Comparison of ENCODE assay signal across 1 cellular context in the genomic region with DNA sequence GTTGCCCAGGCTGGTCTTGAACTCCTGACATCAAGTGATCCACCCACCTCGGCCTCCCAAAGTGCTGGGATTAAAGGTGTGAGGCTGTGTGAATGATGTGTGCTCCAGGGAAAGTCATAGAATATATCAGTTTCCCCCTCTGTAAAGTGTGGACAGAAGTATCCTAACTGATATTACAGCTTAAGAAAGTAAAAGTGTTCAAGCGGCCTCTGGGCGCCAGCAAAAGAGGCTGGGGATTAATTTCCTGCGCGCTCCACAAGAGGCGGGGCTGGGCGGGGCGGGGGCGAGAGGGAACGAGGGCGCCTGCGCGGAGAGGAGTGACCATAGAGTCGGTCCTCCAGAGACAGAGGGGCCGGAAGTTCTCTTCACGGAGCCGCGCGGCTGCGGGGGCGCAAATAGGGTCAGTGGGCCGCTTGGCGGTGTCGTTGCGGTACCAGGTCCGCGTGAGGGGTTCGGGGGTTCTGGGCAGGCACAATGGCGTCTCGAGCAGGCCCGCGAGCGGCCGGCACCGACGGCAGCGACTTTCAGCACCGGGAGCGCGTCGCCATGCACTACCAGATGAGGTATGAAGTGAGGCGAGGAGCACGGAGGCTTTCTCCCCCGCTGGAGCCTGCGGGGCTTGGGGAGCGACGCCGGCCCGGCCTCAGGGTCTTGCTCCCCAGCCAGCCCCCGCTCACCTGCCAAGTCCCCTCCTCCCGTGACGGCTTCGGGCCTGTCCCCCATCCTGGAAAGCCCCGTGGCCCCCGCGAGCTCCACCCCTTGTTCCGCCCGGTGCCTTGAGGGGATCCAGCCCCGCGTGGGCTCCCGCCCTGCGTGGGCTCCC.
TF ChIP-seq lines count a peak whose summit lies in the region.

A gene (plus strand): TSS at position 362 of the 823 bp plus-strand sequence. CDS start 113 bp downstream, at position 475.

TF ChIP-seq in K562, 482 proteins besides CTCF, POLR2A, EP300 and RAD21 (continued from another document):
- TF ChIP-seq ZFX (CRISPR knock-in tag; IDR thresholded peaks at IDR 0.05) (peak; percentile 93), GTF2F1 (IDR thresholded peaks at IDR 0.05; ENCODE audit: low read depth, low read length) (peak; percentile 70; the same call in 1 of the 2 replicates), CHD1 (IDR thresholded peaks at IDR 0.05; ENCODE audit: low read length) (peak; percentile 78)
- TF ChIP-seq, protein P1, sequence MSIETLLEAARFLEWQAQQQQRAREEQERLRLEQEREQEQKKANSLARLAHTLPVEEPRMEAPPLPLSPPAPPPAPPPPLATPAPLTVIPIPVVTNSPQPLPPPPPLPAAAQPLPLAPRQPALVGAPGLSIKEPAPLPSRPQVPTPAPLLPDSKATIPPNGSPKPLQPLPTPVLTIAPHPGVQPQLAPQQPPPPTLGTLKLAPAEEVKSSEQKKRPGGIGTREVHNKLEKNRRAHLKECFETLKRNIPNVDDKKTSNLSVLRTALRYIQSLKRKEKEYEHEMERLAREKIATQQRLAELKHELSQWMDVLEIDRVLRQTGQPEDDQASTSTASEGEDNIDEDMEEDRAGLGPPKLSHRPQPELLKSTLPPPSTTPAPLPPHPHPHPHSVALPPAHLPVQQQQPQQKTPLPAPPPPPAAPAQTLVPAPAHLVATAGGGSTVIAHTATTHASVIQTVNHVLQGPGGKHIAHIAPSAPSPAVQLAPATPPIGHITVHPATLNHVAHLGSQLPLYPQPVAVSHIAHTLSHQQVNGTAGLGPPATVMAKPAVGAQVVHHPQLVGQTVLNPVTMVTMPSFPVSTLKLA (conservative IDR thresholded peaks at IDR 0.05): peak; percentile 45 to 86; a peak in 2 of 4 replicates
- TF ChIP-seq, protein P2, sequence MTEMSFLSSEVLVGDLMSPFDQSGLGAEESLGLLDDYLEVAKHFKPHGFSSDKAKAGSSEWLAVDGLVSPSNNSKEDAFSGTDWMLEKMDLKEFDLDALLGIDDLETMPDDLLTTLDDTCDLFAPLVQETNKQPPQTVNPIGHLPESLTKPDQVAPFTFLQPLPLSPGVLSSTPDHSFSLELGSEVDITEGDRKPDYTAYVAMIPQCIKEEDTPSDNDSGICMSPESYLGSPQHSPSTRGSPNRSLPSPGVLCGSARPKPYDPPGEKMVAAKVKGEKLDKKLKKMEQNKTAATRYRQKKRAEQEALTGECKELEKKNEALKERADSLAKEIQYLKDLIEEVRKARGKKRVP (CRISPR knock-in tag; IDR thresholded peaks at IDR 0.05): 0 out of 2 replicates have a peak, but pooled peaks have one; percentile 40
